Comparison of ENCODE assay signal across 10 cellular contexts in genomic region chr14:90522585-90523191, GRCh38.
DNase-seq lines count a peak whose midpoint lies in the region; ATAC-seq and TF ChIP-seq lines count a peak whose summit lies in the region.
"Had no signal": no experiment of that assay in that cellular context is flagged by ENCODE, and none has a peak within 500 bp of the region (broad histone marks: within the 10 kb centered on the region; RNA-seq: fewer than 3 reads in every experiment).

No MANE protein-coding gene starts in this region.

- no peak for TF ChIP-seq CTCF in A673 (conservative IDR thresholded peaks at IDR 0.05; ENCODE audit: low read depth, low read length)

- CTCF ChIA-PET in A673 (lab: Charles Lee): no interaction called here

- no peaks in the 10 kb centered on the region for H3K36me3 Mint-ChIP-seq in activated naive CD8-positive, alpha-beta T cell treated with anti-CD3 and anti-CD28 coated beads for 36 hours

- no peaks in the 10 kb centered on the region for H3K27me3 ChIP-seq in A673 (replicated peaks; ENCODE audit: insufficient read depth, low read depth, low read length, poor library complexity)

- no peak overlapping the region for H3K4me3 ChIP-seq in A673 (ENCODE audit: low read depth, low read length, poor library complexity, severe bottlenecking)

- intact Hi-C loops in A673 (cut with micrococcal nuclease; ENCODE audit: unreplicated experiment): no loop called here

- H3K4me1 ChIP-seq in A673 (ENCODE audit: insufficient read depth, low read length, poor library complexity, severe bottlenecking): peaks cover 10% of the 10 kb centered on the region

- BruUV-seq in A673 (replicated peaks; lab: Mats Ljungman, UMichigan): no TSS peak

- H3K27me3 Mint-ChIP-seq in activated naive CD8-positive, alpha-beta T cell treated with anti-CD3 and anti-CD28 coated beads for 36 hours: peaks cover 3% of the 10 kb centered on the region
- H3K27me3 Mint-ChIP-seq: stimulated activated naive CD8-positive, alpha-beta T cell treated with anti-CD3 and anti-CD28 coated beads, Interleukin-15, Interleukin-2, amounts not matched to agents 100 ng/mL and 50 ng/mL, for 24 hours had no signal

- no peaks in the 10 kb centered on the region for H3K9me3 ChIP-seq in A673 (ENCODE audit: low read depth, low read length, poor library complexity, severe bottlenecking)

- no peaks in the 10 kb centered on the region for H3K36me3 ChIP-seq in A673 (ENCODE audit: insufficient read depth, low read length, poor library complexity, severe bottlenecking)

- DNase-seq in A673 (ENCODE audit: low spot score) (peak; percentile 26), NCI-H2029 (lab: John Stamatoyannopoulos, UW) (peak; percentile 86), anterior cingulate cortex (lab: John Stamatoyannopoulos, UW) (peak in 43 of 58 donors; percentile 26 to 81 (median 65)), left kidney (ENCODE audit: low read depth, low spot score) (peak; percentile 77)
- no peak for DNase-seq in activated naive CD8-positive, alpha-beta T cell treated with anti-CD3 and anti-CD28 coated beads for 36 hours

- no peak overlapping the region for H3K27ac Mint-ChIP-seq in activated naive CD8-positive, alpha-beta T cell treated with anti-CD3 and anti-CD28 coated beads for 36 hours
- H3K27ac Mint-ChIP-seq: stimulated activated naive CD8-positive, alpha-beta T cell treated with anti-CD3 and anti-CD28 coated beads, Interleukin-15, Interleukin-2, amounts not matched to agents 100 ng/mL and 50 ng/mL, for 24 hours had no signal

- H3K9me3 Mint-ChIP-seq in activated naive CD8-positive, alpha-beta T cell treated with anti-CD3 and anti-CD28 coated beads for 36 hours: peaks cover 7% of the 10 kb centered on the region

- no peaks in the 10 kb centered on the region for H3K4me1 Mint-ChIP-seq in activated naive CD8-positive, alpha-beta T cell treated with anti-CD3 and anti-CD28 coated beads for 36 hours

- H3K27ac ChIP-seq in A673 (ENCODE audit: low read depth, low read length, poor library complexity, severe bottlenecking): no peak overlapping the region
- H3K27ac ChIP-seq: C4-2B had no signal

- no peak overlapping the region for H3K4me3 Mint-ChIP-seq in activated naive CD8-positive, alpha-beta T cell treated with anti-CD3 and anti-CD28 coated beads for 36 hours
- H3K4me3 Mint-ChIP-seq: stimulated activated naive CD8-positive, alpha-beta T cell treated with anti-CD3 and anti-CD28 coated beads, Interleukin-15, Interleukin-2, amounts not matched to agents 100 ng/mL and 50 ng/mL, for 24 hours had no signal

- POLR2A ChIA-PET in A673 (lab: Charles Lee; ENCODE audit: low non-redundant PET): no interaction called here

- ATAC-seq in HG02973 (IDR thresholded peaks at IDR 0.05; ENCODE audit: unreplicated experiment) (no peak), GM19397 (IDR thresholded peaks at IDR 0.05; ENCODE audit: unreplicated experiment) (no peak), GM19324 (IDR thresholded peaks at IDR 0.05; ENCODE audit: low FRiP score, unreplicated experiment) (no peak)
